21 cellular contexts compared by ENCODE assay signal in genomic region chr5:60806591-60807243, GRCh38.
"Had no signal": no experiment of that assay in that cellular context is flagged by ENCODE, and none has a peak within 500 bp of the region (broad histone marks: within the 10 kb centered on the region; RNA-seq: fewer than 3 reads in every experiment).

No MANE protein-coding gene starts in this region.

- H3K4me1 Mint-ChIP-seq: activated CD4-positive, alpha-beta T cell treated with anti-CD3 and anti-CD28 coated beads, Interleukin-2, amount 10 ng/mL, durations not matched to agents 7 days and 5 days; activated naive CD4-positive, alpha-beta T cell treated with anti-CD3 and anti-CD28 coated beads, Interleukin-2, amount 10 ng/mL, durations not matched to agents 7 days and 5 days; activated naive CD8-positive, alpha-beta T cell treated with anti-CD3 and anti-CD28 coated beads for 36 hours had no signal

- H3K4me3 Mint-ChIP-seq: activated CD4-positive, alpha-beta memory T cell treated with anti-CD3 and anti-CD28 coated beads for 36 hours; activated CD4-positive, alpha-beta T cell treated with anti-CD3 and anti-CD28 coated beads, Interleukin-2, amount 10 ng/mL, durations not matched to agents 7 days and 5 days; activated naive CD4-positive, alpha-beta T cell treated with anti-CD3 and anti-CD28 coated beads, Interleukin-2, amount 10 ng/mL, durations not matched to agents 7 days and 5 days; activated naive CD8-positive, alpha-beta T cell treated with anti-CD3 and anti-CD28 coated beads for 36 hours; activated T-cell treated with anti-CD3 and anti-CD28 coated beads, Interleukin-2, amount 50 U/mL, for 72 hours had no signal

- H3K27ac ChIP-seq: brain microvascular endothelial cell, cardiac muscle cell, KMS-11, PC-9 had no signal

- H3K27me3 ChIP-seq: brain microvascular endothelial cell, cardiac muscle cell had no signal

- H3K36me3 ChIP-seq: brain microvascular endothelial cell, cardiac muscle cell had no signal

- H3K4me3 ChIP-seq: cardiac muscle cell, PC-9 had no signal

- H3K9ac ChIP-seq: KMS-11 had no signal

- H3K27me3 Mint-ChIP-seq: activated CD4-positive, alpha-beta memory T cell treated with anti-CD3 and anti-CD28 coated beads for 36 hours had no signal

- H2AFZ ChIP-seq: PC-9 had no signal

- H3K36me3 Mint-ChIP-seq: activated CD4-positive, alpha-beta memory T cell treated with anti-CD3 and anti-CD28 coated beads for 36 hours; activated naive CD4-positive, alpha-beta T cell treated with anti-CD3 and anti-CD28 coated beads, Interleukin-2, amount 10 ng/mL, durations not matched to agents 7 days and 5 days; activated naive CD8-positive, alpha-beta T cell treated with anti-CD3 and anti-CD28 coated beads for 36 hours had no signal

- H3K27ac Mint-ChIP-seq: activated CD4-positive, alpha-beta memory T cell treated with anti-CD3 and anti-CD28 coated beads for 36 hours; activated CD4-positive, alpha-beta T cell treated with anti-CD3 and anti-CD28 coated beads, Interleukin-2, amount 10 ng/mL, durations not matched to agents 7 days and 5 days; activated naive CD4-positive, alpha-beta T cell treated with anti-CD3 and anti-CD28 coated beads, Interleukin-2, amount 10 ng/mL, durations not matched to agents 7 days and 5 days; activated naive CD8-positive, alpha-beta T cell treated with anti-CD3 and anti-CD28 coated beads for 36 hours; activated T-cell treated with anti-CD3 and anti-CD28 coated beads, Interleukin-2, amount 50 U/mL, for 72 hours; activated T-helper 2 cell treated with anti-CD3 and anti-CD28 coated beads, Interferon-gamma antibody, Interleukin-2, Interleukin-4, amounts not matched to agents 10 μg/mL and 5 μg/mL and 100 μg/mL, durations not matched to agents 14 hours and 24 hours and 36 hours had no signal

- DNase-seq: activated CD4-positive, alpha-beta memory T cell treated with anti-CD3 and anti-CD28 coated beads for 36 hours; activated CD4-positive, alpha-beta T cell treated with anti-CD3 and anti-CD28 coated beads, Interleukin-2, amount 10 ng/mL, durations not matched to agents 7 days and 5 days; activated CD4-positive, CD25-positive, alpha-beta regulatory T cell; activated gamma-delta T cell treated with Interleukin-2 at 50 U/mL for 16 hours; activated naive CD4-positive, alpha-beta T cell treated with anti-CD3 and anti-CD28 coated beads, Interleukin-2, amount 10 ng/mL, durations not matched to agents 7 days and 5 days; activated naive CD8-positive, alpha-beta T cell treated with anti-CD3 and anti-CD28 coated beads for 36 hours; activated T-cell treated with anti-CD3 and anti-CD28 coated beads, Interleukin-2, amount 50 U/mL, for 72 hours; brain microvascular endothelial cell; NCI-H1092 treated with DMSO at 0.1 percent for 48 hours; NCI-H1417 treated with DMSO at 0.1 percent for 48 hours; NCI-H1694 treated with DMSO at 0.1 percent for 48 hours; NCI-H2029 treated with DMSO at 0.1 percent for 48 hours; NCI-H510A treated with DMSO at 0.1 percent for 48 hours; NCI-H69; PC-9; SHP77 treated with DMSO at 0.1 percent for 48 hours; T-helper 2 cell; T1000 had no signal

- H3K4me2 ChIP-seq: KMS-11, PC-9 had no signal

- H3K9me3 Mint-ChIP-seq: activated CD4-positive, alpha-beta memory T cell treated with anti-CD3 and anti-CD28 coated beads for 36 hours; activated naive CD4-positive, alpha-beta T cell treated with anti-CD3 and anti-CD28 coated beads, Interleukin-2, amount 10 ng/mL, durations not matched to agents 7 days and 5 days; activated naive CD8-positive, alpha-beta T cell treated with anti-CD3 and anti-CD28 coated beads for 36 hours; activated T-cell treated with anti-CD3 and anti-CD28 coated beads, Interleukin-2, amount 50 U/mL, for 72 hours; activated T-helper 2 cell treated with anti-CD3 and anti-CD28 coated beads, Interferon-gamma antibody, Interleukin-2, Interleukin-4, amounts not matched to agents 10 μg/mL and 5 μg/mL and 100 μg/mL, durations not matched to agents 14 hours and 24 hours and 36 hours had no signal
